In the genomic region with DNA sequence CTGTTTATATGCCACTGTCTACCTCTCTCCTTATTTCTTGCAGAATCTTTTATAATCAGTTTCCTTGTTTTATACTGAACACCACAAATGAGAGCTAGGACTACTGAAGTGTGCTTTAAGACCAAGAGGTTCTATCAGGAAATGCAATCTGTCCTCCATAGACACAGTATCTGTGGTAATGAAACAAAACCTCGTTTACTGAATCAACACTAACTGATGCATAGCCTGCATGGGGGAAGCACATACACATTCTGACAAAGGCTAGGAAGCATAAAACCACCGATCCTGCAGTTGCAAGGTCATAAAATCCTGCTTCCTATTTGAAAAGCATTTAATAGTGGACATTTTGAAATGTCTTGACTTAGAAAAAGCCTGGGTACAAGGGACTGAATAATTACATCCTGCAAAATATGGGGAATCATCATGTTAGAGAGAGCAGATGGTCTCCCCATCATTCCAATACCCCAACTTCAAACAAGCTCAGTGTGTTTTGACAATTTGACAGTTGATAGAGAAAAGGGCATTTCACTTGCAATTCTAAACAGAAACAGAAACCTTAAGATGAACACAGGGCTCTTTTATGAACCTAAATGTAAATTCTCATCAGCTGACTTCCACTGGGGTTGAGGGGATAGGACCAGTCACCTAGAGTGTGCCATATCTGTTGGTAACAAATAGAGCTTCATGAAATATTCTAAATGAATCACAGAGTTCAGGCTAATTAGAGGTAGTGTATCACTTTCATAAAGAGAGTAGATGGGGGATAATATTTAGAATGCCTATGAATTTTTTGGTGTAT, we compare ENCODE assay signal across 25 cellular contexts.
DNase-seq lines count a peak whose midpoint lies in the region; ATAC-seq and TF ChIP-seq lines count a peak whose summit lies in the region.
"Had no signal": no experiment of that assay in that cellular context is flagged by ENCODE, and none has a peak within 500 bp of the region (broad histone marks: within the 10 kb centered on the region; RNA-seq: fewer than 3 reads in every experiment).

No MANE protein-coding gene starts in this region.

- H3K9me3 ChIP-seq in parathyroid adenoma (ENCODE audit: control insufficient read depth, low read length) = no peaks in the 10 kb centered on the region
- H3K9me3 ChIP-seq: BLaER1 treated with 17β-estradiol and CSF1 and Interleukin-3, amounts not matched to agents 10 nM and 100 nM; tibial nerve had no signal

- no peaks in the 10 kb centered on the region for H3K79me2 ChIP-seq in parathyroid adenoma

- no peak for TF ChIP-seq CTCF in parathyroid adenoma (IDR thresholded peaks at IDR 0.05)

- ATAC-seq in HG02938 (IDR thresholded peaks at IDR 0.05; ENCODE audit: unreplicated experiment) = no peak
- ATAC-seq: heart left ventricle; naive thymus-derived CD8-positive, alpha-beta T cell; PC-3 had no signal

- H3K27ac ChIP-seq in parathyroid adenoma = peak overlapping the region; percentile 66
- H3K27ac ChIP-seq: BLaER1 treated with 17β-estradiol and CSF1 and Interleukin-3, amounts not matched to agents 10 nM and 100 nM; heart left ventricle; SJSA1; tibial nerve had no signal

- DNase-seq in NCI-H1092 treated with DMSO at 0.1 percent for 48 hours (lab: John Stamatoyannopoulos, UW) (peak; percentile 35), NCI-H1092 (lab: John Stamatoyannopoulos, UW) (no peak), NCI-H146 (lab: John Stamatoyannopoulos, UW) (peak; percentile 81), SK-N-DZ (ENCODE audit: low spot score) (peak; percentile 16), retina (no peak)
- no peak for DNase-seq in stimulated activated CD8-positive, alpha-beta memory T cell treated with anti-CD3 and anti-CD28 coated beads, Interleukin-4, amount 100 ng/mL, for 48 hours
- DNase-seq: 8988T; activated CD4-positive, CD25-positive, alpha-beta regulatory T cell treated with anti-CD3 and anti-CD28 coated beads, Interleukin-2, amount 50 U/mL, for 72 hours; activated effector memory CD4-positive, alpha-beta T cell treated with Interleukin-2 at 50 U/mL for 16 hours; amygdala; central memory CD4-positive, alpha-beta T cell; DMS 273 treated with DMSO at 0.1 percent for 48 hours; effector CD4-positive, alpha-beta T cell; heart left ventricle; mammary epithelial cell; naive thymus-derived CD8-positive, alpha-beta T cell; NCI-H446; PC-3; stimulated activated CD4-positive, alpha-beta T cell treated with anti-CD3 and anti-CD28 coated beads, Interleukin-12 subunit alpha, Interleukin-12 subunit beta, amount 100 ng/mL, for 4 hours; stimulated activated naive CD4-positive, alpha-beta T cell had no signal

- no peak overlapping the region for H3K4me3 ChIP-seq in parathyroid adenoma (ENCODE audit: low read depth, low read length)
- H3K4me3 ChIP-seq: BLaER1 treated with 17β-estradiol and CSF1 and Interleukin-3, amounts not matched to agents 10 nM and 100 nM; heart left ventricle; SJSA1; tibial nerve had no signal

- H3K27me3 ChIP-seq in parathyroid adenoma (ENCODE audit: control insufficient read depth, insufficient read depth, low read length) = no peaks in the 10 kb centered on the region
- H3K27me3 ChIP-seq: BLaER1 treated with 17β-estradiol and CSF1 and Interleukin-3, amounts not matched to agents 10 nM and 100 nM; heart left ventricle; SJSA1; tibial nerve had no signal

- H3K9ac ChIP-seq in parathyroid adenoma = no peak overlapping the region
- H3K9ac ChIP-seq: BLaER1 treated with 17β-estradiol and CSF1 and Interleukin-3, amounts not matched to agents 10 nM and 100 nM had no signal

- H3K4me2 ChIP-seq in parathyroid adenoma (ENCODE audit: low read length) = peak overlapping the region; percentile 55
- H3K4me2 ChIP-seq: BLaER1 treated with 17β-estradiol and CSF1 and Interleukin-3, amounts not matched to agents 10 nM and 100 nM had no signal

- peaks cover 6% of the 10 kb centered on the region for H3K4me1 ChIP-seq in parathyroid adenoma
- H3K4me1 ChIP-seq: BLaER1 treated with 17β-estradiol and CSF1 and Interleukin-3, amounts not matched to agents 10 nM and 100 nM; heart left ventricle; SJSA1; tibial nerve had no signal

- H2AFZ ChIP-seq in parathyroid adenoma = peak overlapping the region; percentile 59

- H3K36me3 ChIP-seq in parathyroid adenoma (ENCODE audit: control insufficient read depth, insufficient read depth, low read length) = no peaks in the 10 kb centered on the region
- H3K36me3 ChIP-seq: BLaER1 treated with 17β-estradiol and CSF1 and Interleukin-3, amounts not matched to agents 10 nM and 100 nM; heart left ventricle; SJSA1; tibial nerve had no signal

Comparison
In these comparisons a context has a peak if more than half of its experiments do, and no peak if none do; other contexts are left out.
1. DNase-seq: peak in NCI-H1092 treated with DMSO at 0.1 percent for 48 hours (single experiment), NCI-H146 (single experiment) and SK-N-DZ (single experiment); none in NCI-H1092 (single experiment), retina (single experiment) and stimulated activated CD8-positive, alpha-beta memory T cell treated with anti-CD3 and anti-CD28 coated beads, Interleukin-4, amount 100 ng/mL, for 48 hours (single experiment).